Comparison of ENCODE assay signal across 14 cellular contexts in genomic region chrX:72381439-72382198, GRCh38.
A peak's percentile ranks its signal among the peaks of the same experiment; 100 is the strongest.
DNase-seq lines count a peak whose midpoint lies in the region; ATAC-seq and TF ChIP-seq lines count a peak whose summit lies in the region.
"Had no signal": no experiment of that assay in that cellular context is flagged by ENCODE, and none has a peak within 500 bp of the region (broad histone marks: within the 10 kb centered on the region; RNA-seq: fewer than 3 reads in every experiment).

No MANE protein-coding gene starts in this region.

- H3K27me3 ChIP-seq in prostate gland (replicated peaks; ENCODE audit: insufficient read depth) (no peaks in the 10 kb centered on the region), gastrocnemius medialis (no peaks in the 10 kb centered on the region)
- H3K27me3 ChIP-seq: testis had no signal

- no peaks in the 10 kb centered on the region; a peak in 1 of 3 replicates for H3K36me3 ChIP-seq in HEK293 (ENCODE audit: control insufficient read depth in 2 of 2, insufficient read depth in 1 of 2, low read length in 2 of 2)
- H3K36me3 ChIP-seq in prostate gland = no peaks in the 10 kb centered on the region
- no peaks in the 10 kb centered on the region for H3K36me3 ChIP-seq in gastrocnemius medialis

- no peak for TF ChIP-seq POLR2A in prostate gland (IDR thresholded peaks at IDR 0.05)
- no peak for TF ChIP-seq POLR2A in gastrocnemius medialis (IDR thresholded peaks at IDR 0.05)

- ATAC-seq in gastrocnemius medialis = no peak

- H3K4me3 ChIP-seq in HEK293 (ENCODE audit: low read depth, low read length) (no peak overlapping the region), fibroblast of pulmonary artery (replicated peaks; ENCODE audit: low read depth, low read length) (no peak overlapping the region), prostate gland (no peak overlapping the region), gastrocnemius medialis (no peak overlapping the region)
- H3K4me3 ChIP-seq: testis had no signal

- in situ Hi-C loops in gastrocnemius medialis (cut with MboI; ENCODE audit: low sequenced_read_pairs in 4 of 4) = no loop called here

- peaks cover 2% of the 10 kb centered on the region for H3K9me3 ChIP-seq in HEK293 (ENCODE audit: control insufficient read depth, insufficient read depth, low read depth, low read length)
- no peaks in the 10 kb centered on the region for H3K9me3 ChIP-seq in prostate gland
- H3K9me3 ChIP-seq in gastrocnemius medialis = no peaks in the 10 kb centered on the region
- H3K9me3 ChIP-seq: testis had no signal

- TF ChIP-seq CTCF in HEK293 (tag by site-specific recombination; IDR thresholded peaks at IDR 0.05) = no peak
- TF ChIP-seq CTCF in fibroblast of pulmonary artery (IDR thresholded peaks at IDR 0.05; ENCODE audit: low read length, missing control alignments) = no peak
- TF ChIP-seq CTCF in prostate gland (IDR thresholded peaks at IDR 0.05) = no peak
- no peak for TF ChIP-seq CTCF in gastrocnemius medialis (IDR thresholded peaks at IDR 0.05 in 4 of 5, conservative IDR thresholded peaks at IDR 0.05 in 1 of 5)

- H3K27ac ChIP-seq in HEK293 (ENCODE audit: extremely low read depth, low read depth, low read length) (no peak overlapping the region), prostate gland (peak overlapping the region; percentile 11 to 61), gastrocnemius medialis (no peak overlapping the region)
- H3K27ac ChIP-seq: RWPE1, testis had no signal

- WGBS in prostate gland = 19% methylated on average over 2 of the region's 2 CpGs

- DNase-seq in NOMO-1 treated with dmso at 0.1 percent for 144 hours (lab: John Stamatoyannopoulos, UW; ENCODE audit: unreplicated experiment) (peak; percentile 19), fibroblast of pulmonary artery (ENCODE audit: low read depth) (peak; percentile 20), prostate gland (ENCODE audit: low spot score) (no peak), dedifferentiated amniotic fluid mesenchymal stem cell (ENCODE audit: extremely low spot score) (no peak), posterior vena cava (ENCODE audit: low spot score) (no peak), gastrocnemius medialis (no peak), SKM-1 treated with dmso at 0.1 percent for 144 hours (lab: John Stamatoyannopoulos, UW; ENCODE audit: unreplicated experiment) (no peak)
- DNase-seq: activated CD4-positive, alpha-beta T cell treated with anti-CD3 and anti-CD28 coated beads, Interleukin-2, amount 50 U/mL, for 48 hours; activated effector memory CD4-positive, alpha-beta T cell treated with Interleukin-2 at 50 U/mL for 16 hours; COR-L47; Karpas-422; testis had no signal

- H3K4me1 ChIP-seq in HEK293 (ENCODE audit: control insufficient read depth, insufficient read depth, low read length) (no peaks in the 10 kb centered on the region), prostate gland (replicated peaks) (no peaks in the 10 kb centered on the region), gastrocnemius medialis (peaks cover 0 to 19% of the 10 kb centered on the region in 2 donors)
- H3K4me1 ChIP-seq: testis had no signal

- CTCF ChIA-PET in HEK293 (lab: Yijun Ruan, JAX) = no interaction called here

- intact Hi-C loops in prostate gland (cut with DNase I) = no loop called here
- intact Hi-C loops in posterior vena cava (cut with DNase I) = no loop called here
- intact Hi-C loops in gastrocnemius medialis (cut with DNase I; ENCODE audit: low total_unique reads) = no loop called here

- POLR2A ChIA-PET in HEK293 (lab: Yijun Ruan, JAX) = no interaction called here

TF ChIP-seq in HEK293, 187 proteins besides CTCF, POLR2A, EP300 and RAD21:
- TF ChIP-seq ZFHX2 (tag by site-specific recombination; conservative IDR thresholded peaks at IDR 0.05) = no peak
- TF ChIP-seq FEZF1 (tag by site-specific recombination; IDR thresholded peaks at IDR 0.05) = peak; percentile 72
- no peak for TF ChIP-seq ZNF248 (tag by site-specific recombination; IDR thresholded peaks at IDR 0.05)
- no peak for TF ChIP-seq OVOL3 (tag by site-specific recombination; IDR thresholded peaks at IDR 0.05)
- TF ChIP-seq ZFP69B (tag by site-specific recombination; IDR thresholded peaks at IDR 0.05) = no peak
- TF ChIP-seq ZNF391 (tag by site-specific recombination; IDR thresholded peaks at IDR 0.05; ENCODE audit: borderline replicate concordance, low read depth) = no peak
TF ChIP-seq in HEK293: peak in this region for 1.

Comparison
In these comparisons a context has a peak if more than half of its experiments do, and no peak if none do; other contexts are left out.
1. H3K27ac ChIP-seq: peak in prostate gland (2 of 2); none in HEK293 (single experiment) and gastrocnemius medialis (0 of 4).
2. DNase-seq: peak in NOMO-1 treated with dmso at 0.1 percent for 144 hours (single experiment) and fibroblast of pulmonary artery (single experiment); none in prostate gland (single experiment), dedifferentiated amniotic fluid mesenchymal stem cell (single experiment), posterior vena cava (single experiment), gastrocnemius medialis (0 of 2) and SKM-1 treated with dmso at 0.1 percent for 144 hours (single experiment).